1 cellular context compared by ENCODE assay signal in genomic region chr11:9884601-9885000, GRCh38.
TF ChIP-seq lines count a peak whose summit lies in the region.

No MANE protein-coding gene starts in this region.

TF ChIP-seq in WTC11, 78 proteins besides CTCF, POLR2A, EP300 and RAD21 (continued from another document):
- TF ChIP-seq ATF2 (CRISPR knock-in tag; IDR thresholded peaks at IDR 0.05; ENCODE audit: borderline replicate concordance, low read depth) (no peak), NFATC4 (CRISPR knock-in tag; IDR thresholded peaks at IDR 0.05) (no peak), HMGA2 (CRISPR knock-in tag; IDR thresholded peaks at IDR 0.05) (no peak), ZBTB21 (CRISPR knock-in tag; IDR thresholded peaks at IDR 0.05; ENCODE audit: borderline replicate concordance) (no peak)
TF ChIP-seq in WTC11: peak in this region for 0.
